ENCODE assay signal across 34 cellular contexts in the genomic region with DNA sequence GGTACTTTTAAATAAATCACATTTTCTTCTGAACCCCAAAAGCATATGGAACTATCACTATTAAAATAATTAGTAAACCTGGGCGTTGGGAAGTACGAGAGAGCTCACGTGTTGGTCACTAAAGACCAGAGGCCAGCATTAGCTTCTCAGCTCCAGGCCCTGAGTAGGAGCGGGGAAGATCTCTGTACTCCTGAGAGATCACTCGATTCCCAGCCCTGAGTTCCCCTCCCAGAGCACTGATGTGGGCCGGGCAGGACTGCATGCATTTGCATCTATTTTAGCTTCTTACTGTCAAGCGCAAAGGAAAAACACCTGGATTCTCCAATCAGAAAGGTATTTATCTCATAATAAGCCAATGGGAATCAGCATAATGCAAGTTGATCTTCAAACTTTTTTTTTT. TPM values are rescaled to one million over a fixed set of nuclear protein-coding genes. Genes with fewer than 3 reads are reported as not detected.
DNase-seq lines count a peak whose midpoint lies in the region; ATAC-seq and TF ChIP-seq lines count a peak whose summit lies in the region.
"Had no signal": no experiment of that assay in that cellular context is flagged by ENCODE, and none has a peak within 500 bp of the region (broad histone marks: within the 10 kb centered on the region; RNA-seq: fewer than 3 reads in every experiment).

No MANE protein-coding gene starts in this region.

- no peak for ATAC-seq in activated CD8-positive, alpha-beta memory T cell treated with anti-CD3 and anti-CD28 coated beads, Interleukin-2, amount 10 ng/mL, durations not matched to agents 7 days and 5 days
- ATAC-seq in GM19463 (IDR thresholded peaks at IDR 0.05; ENCODE audit: unreplicated experiment) (no peak), left colon (no peak)
- ATAC-seq: activated T-cell treated with anti-CD3 and anti-CD28 coated beads, Interleukin-2, amount 50 U/mL, for 4 hours; natural killer cell; stimulated activated naive CD8-positive, alpha-beta T cell treated with anti-CD3 and anti-CD28 coated beads, Interleukin-15, amount 100 ng/mL, for 72 hours had no signal

- no peak for TF ChIP-seq POLR2A in sigmoid colon (IDR thresholded peaks at IDR 0.05)
- no peak for TF ChIP-seq POLR2A in vagina (IDR thresholded peaks at IDR 0.05)

- H3K9ac ChIP-seq in colonic mucosa (ENCODE audit: low read depth in 2 of 2, low read length in 2 of 2), result no peak overlapping the region
- H3K9ac ChIP-seq: KMS-11 had no signal

- H3K4me3 Mint-ChIP-seq in activated CD8-positive, alpha-beta memory T cell treated with anti-CD3 and anti-CD28 coated beads, Interleukin-2, amount 10 ng/mL, durations not matched to agents 7 days and 5 days, result no peak overlapping the region
- H3K4me3 Mint-ChIP-seq: activated naive CD8-positive, alpha-beta T cell treated with anti-CD3 and anti-CD28 coated beads, Interleukin-2, amount 10 ng/mL, durations not matched to agents 7 days and 5 days; activated T-cell treated with anti-CD3 and anti-CD28 coated beads, Interleukin-2, amount 50 U/mL, for 4 hours; natural killer cell; stimulated activated naive CD8-positive, alpha-beta T cell treated with anti-CD3 and anti-CD28 coated beads, Interleukin-15, amount 100 ng/mL, for 72 hours had no signal

- H3K27me3 Mint-ChIP-seq in activated CD8-positive, alpha-beta memory T cell treated with anti-CD3 and anti-CD28 coated beads, Interleukin-2, amount 10 ng/mL, durations not matched to agents 7 days and 5 days, result peaks cover 19% of the 10 kb centered on the region

- 79 to 82% methylated on average over 7 of the region's 7 CpGs for WGBS in sigmoid colon, 2 donors

- no peaks in the 10 kb centered on the region for H3K9me3 Mint-ChIP-seq in activated CD8-positive, alpha-beta memory T cell treated with anti-CD3 and anti-CD28 coated beads, Interleukin-2, amount 10 ng/mL, durations not matched to agents 7 days and 5 days (ENCODE audit: low read depth)
- H3K9me3 Mint-ChIP-seq: activated naive CD8-positive, alpha-beta T cell treated with anti-CD3 and anti-CD28 coated beads, Interleukin-2, amount 10 ng/mL, durations not matched to agents 7 days and 5 days; activated T-cell treated with anti-CD3 and anti-CD28 coated beads, Interleukin-2, amount 50 U/mL, for 4 hours; natural killer cell; stimulated activated naive CD8-positive, alpha-beta T cell treated with anti-CD3 and anti-CD28 coated beads, Interleukin-15, amount 100 ng/mL, for 72 hours had no signal

- H3K9me3 ChIP-seq in colonic mucosa (no peaks in the 10 kb centered on the region), sigmoid colon (no peaks in the 10 kb centered on the region), vagina (no peaks in the 10 kb centered on the region)
- H3K9me3 ChIP-seq: HAP-1, upper lobe of left lung had no signal

- H3K27me3 ChIP-seq in colonic mucosa (no peaks in the 10 kb centered on the region), sigmoid colon (no peaks in the 10 kb centered on the region), vagina (no peaks in the 10 kb centered on the region)
- H3K27me3 ChIP-seq: esophagus muscularis mucosa, MG63 had no signal

- no peaks in the 10 kb centered on the region for H3K36me3 Mint-ChIP-seq in activated CD8-positive, alpha-beta memory T cell treated with anti-CD3 and anti-CD28 coated beads, Interleukin-2, amount 10 ng/mL, durations not matched to agents 7 days and 5 days
- H3K36me3 Mint-ChIP-seq: activated naive CD8-positive, alpha-beta T cell treated with anti-CD3 and anti-CD28 coated beads, Interleukin-2, amount 10 ng/mL, durations not matched to agents 7 days and 5 days; natural killer cell had no signal

- H3K4me1 Mint-ChIP-seq in activated CD8-positive, alpha-beta memory T cell treated with anti-CD3 and anti-CD28 coated beads, Interleukin-2, amount 10 ng/mL, durations not matched to agents 7 days and 5 days, result peaks cover 4% of the 10 kb centered on the region

- H3K27ac Mint-ChIP-seq in activated CD8-positive, alpha-beta memory T cell treated with anti-CD3 and anti-CD28 coated beads, Interleukin-2, amount 10 ng/mL, durations not matched to agents 7 days and 5 days, result no peak overlapping the region
- H3K27ac Mint-ChIP-seq: activated naive CD8-positive, alpha-beta T cell treated with anti-CD3 and anti-CD28 coated beads, Interleukin-2, amount 10 ng/mL, durations not matched to agents 7 days and 5 days; natural killer cell; stimulated activated naive CD8-positive, alpha-beta T cell treated with anti-CD3 and anti-CD28 coated beads, Interleukin-15, amount 100 ng/mL, for 72 hours had no signal

- CTCF ChIA-PET in activated CD8-positive, alpha-beta memory T cell treated with anti-CD3 and anti-CD28 coated beads, Interleukin-2, amount 10 ng/mL, durations not matched to agents 7 days and 5 days (lab: Charles Lee), result no interaction called here

- no peak overlapping the region for H3K4me3 ChIP-seq in colonic mucosa
- H3K4me3 ChIP-seq in sigmoid colon, result no peak overlapping the region
- no peak overlapping the region for H3K4me3 ChIP-seq in vagina
- H3K4me3 ChIP-seq: esophagus muscularis mucosa, HAP-1, heart right ventricle, lung, MG63, PC-9, upper lobe of left lung had no signal

- no peak for TF ChIP-seq CTCF in colonic mucosa (IDR thresholded peaks at IDR 0.05)
- no peak for TF ChIP-seq CTCF in sigmoid colon (IDR thresholded peaks at IDR 0.05)
- no peak for TF ChIP-seq CTCF in vagina (IDR thresholded peaks at IDR 0.05)

- DNase-seq in activated CD8-positive, alpha-beta memory T cell treated with anti-CD3 and anti-CD28 coated beads, Interleukin-2, amount 50 U/mL, for 48 hours, result peak; percentile 12
- DNase-seq in activated CD8-positive, alpha-beta memory T cell treated with anti-CD3 and anti-CD28 coated beads, Interleukin-2, amount 10 ng/mL, durations not matched to agents 7 days and 5 days, result no peak
- DNase-seq in colonic mucosa (peak; percentile 14), sigmoid colon (no peak), vagina (ENCODE audit: extremely low spot score in 2 of 2) (no peak), NCI-H526 treated with DMSO at 0.1 percent for 48 hours (lab: John Stamatoyannopoulos, UW) (no peak), left colon (no peak)
- DNase-seq: activated CD4-positive, alpha-beta T cell treated with anti-CD3 and anti-CD28 coated beads for 4 hours; activated gamma-delta T cell treated with Interleukin-2 at 50 U/mL for 16 hours; activated T-cell treated with anti-CD3 and anti-CD28 coated beads, Interleukin-2, amount 50 U/mL, for 4 hours; caudate nucleus; dermis blood vessel endothelial cell; foreskin melanocyte; natural killer cell; NCI-H1105; NCI-H2029 treated with DMSO at 0.1 percent for 48 hours; NCI-H69; occipital lobe; retina; SHP77 treated with DMSO at 0.1 percent for 48 hours; stimulated activated naive CD8-positive, alpha-beta T cell treated with anti-CD3 and anti-CD28 coated beads, Interleukin-15, amount 100 ng/mL, for 72 hours; SW 1271; T-helper 9 cell; upper lobe of left lung; WERI-Rb-1 had no signal

- H3K27ac ChIP-seq in colonic mucosa (peak overlapping the region; percentile 2), sigmoid colon (peak overlapping the region; percentile 43 to 100 (median 99)), vagina (peak overlapping the region; percentile 14)
- H3K27ac ChIP-seq: KMS-11, PC-9, WERI-Rb-1 had no signal

- TF ChIP-seq EP300 in sigmoid colon (IDR thresholded peaks at IDR 0.05), result no peak

- intact Hi-C loops in colonic mucosa (cut with DNase I) (no loop called here), sigmoid colon (cut with DNase I) (no loop called here), vagina (cut with DNase I) (no loop called here), left colon (cut with DNase I, micrococcal nuclease) (no loop called here)

- H3K36me3 ChIP-seq in colonic mucosa, result no peaks in the 10 kb centered on the region
- H3K36me3 ChIP-seq in sigmoid colon, result no peaks in the 10 kb centered on the region
- no peaks in the 10 kb centered on the region for H3K36me3 ChIP-seq in vagina
- H3K36me3 ChIP-seq: esophagus muscularis mucosa, HAP-1, upper lobe of left lung had no signal

- H3K4me1 ChIP-seq in colonic mucosa (no peaks in the 10 kb centered on the region), sigmoid colon (peaks cover 0 to 75% (median 64%) of the 10 kb centered on the region in 4 donors), vagina (peaks cover 22% of the 10 kb centered on the region)
- H3K4me1 ChIP-seq: HAP-1 had no signal

RNA-seq across cellular contexts. Expression of a gene that starts 6.2 kb away (rescaled TPM):
- 1 to 10 TPM; 2.0 to 3.1 TPM for total RNA-seq in activated CD8-positive, alpha-beta memory T cell treated with anti-CD3 and anti-CD28 coated beads, Interleukin-2, amount 10 ng/mL, durations not matched to agents 7 days and 5 days
- total RNA-seq in colonic mucosa (10 to 100 TPM in 1 of 2 donors, 1 to 10 TPM in 1; 9.5 to 20.0 TPM), sigmoid colon (100 to 1,000 TPM in 1 of 4 donors, 10 to 100 TPM in 3; 34.4 to 126 (median 48.3) TPM), vagina (33.6 TPM), left colon (10 to 100 TPM; 11.6 to 13.3 TPM)
- 10 to 100 TPM in 1 of 3 donors, 1 to 10 TPM in 2; 1.2 to 13.6 (median 1.8) TPM for polyA plus RNA-seq in sigmoid colon

Comparison
In these comparisons a context has a peak if more than half of its experiments do, and no peak if none do; other contexts are left out.
1. DNase-seq: peak in activated CD8-positive, alpha-beta memory T cell treated with anti-CD3 and anti-CD28 coated beads, Interleukin-2, amount 50 U/mL, for 48 hours (single experiment) and colonic mucosa (single experiment); none in activated CD8-positive, alpha-beta memory T cell treated with anti-CD3 and anti-CD28 coated beads, Interleukin-2, amount 10 ng/mL, durations not matched to agents 7 days and 5 days (single experiment), sigmoid colon (single experiment), vagina (0 of 2), NCI-H526 treated with DMSO at 0.1 percent for 48 hours (single experiment) and left colon (0 of 2).
2. H3K27ac ChIP-seq: peak in every context shown above with its lines; median percentile 99 in sigmoid colon; 14 in vagina; 2 in colonic mucosa.